In the genomic region with DNA sequence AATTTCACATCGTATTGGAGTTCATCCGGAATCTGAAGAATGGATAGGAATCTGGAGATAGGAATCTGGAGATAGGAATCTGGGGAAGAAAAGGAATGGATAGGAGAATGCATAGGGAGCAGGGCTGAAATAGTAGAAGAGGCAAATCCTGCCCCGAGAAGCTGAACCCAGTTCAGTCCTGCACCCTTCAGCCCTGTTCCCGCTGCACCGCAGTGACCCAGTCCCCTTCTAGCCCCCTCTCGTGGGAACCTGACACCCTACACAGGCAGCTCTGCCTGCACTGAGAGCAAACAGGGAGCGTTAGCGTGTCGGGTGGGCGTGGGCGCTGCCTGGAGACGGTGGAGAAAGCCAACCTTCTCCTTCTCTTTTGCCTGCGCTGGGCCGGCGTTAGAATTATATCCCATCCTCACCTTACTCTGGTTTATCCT, we compare ENCODE assay signal across 1 cellular context.
TF ChIP-seq lines count a peak whose summit lies in the region.

No MANE protein-coding gene starts in this region.

TF ChIP-seq in WTC11, 78 proteins besides CTCF, POLR2A, EP300 and RAD21 (continued from another document):
- TF ChIP-seq, protein P1, sequence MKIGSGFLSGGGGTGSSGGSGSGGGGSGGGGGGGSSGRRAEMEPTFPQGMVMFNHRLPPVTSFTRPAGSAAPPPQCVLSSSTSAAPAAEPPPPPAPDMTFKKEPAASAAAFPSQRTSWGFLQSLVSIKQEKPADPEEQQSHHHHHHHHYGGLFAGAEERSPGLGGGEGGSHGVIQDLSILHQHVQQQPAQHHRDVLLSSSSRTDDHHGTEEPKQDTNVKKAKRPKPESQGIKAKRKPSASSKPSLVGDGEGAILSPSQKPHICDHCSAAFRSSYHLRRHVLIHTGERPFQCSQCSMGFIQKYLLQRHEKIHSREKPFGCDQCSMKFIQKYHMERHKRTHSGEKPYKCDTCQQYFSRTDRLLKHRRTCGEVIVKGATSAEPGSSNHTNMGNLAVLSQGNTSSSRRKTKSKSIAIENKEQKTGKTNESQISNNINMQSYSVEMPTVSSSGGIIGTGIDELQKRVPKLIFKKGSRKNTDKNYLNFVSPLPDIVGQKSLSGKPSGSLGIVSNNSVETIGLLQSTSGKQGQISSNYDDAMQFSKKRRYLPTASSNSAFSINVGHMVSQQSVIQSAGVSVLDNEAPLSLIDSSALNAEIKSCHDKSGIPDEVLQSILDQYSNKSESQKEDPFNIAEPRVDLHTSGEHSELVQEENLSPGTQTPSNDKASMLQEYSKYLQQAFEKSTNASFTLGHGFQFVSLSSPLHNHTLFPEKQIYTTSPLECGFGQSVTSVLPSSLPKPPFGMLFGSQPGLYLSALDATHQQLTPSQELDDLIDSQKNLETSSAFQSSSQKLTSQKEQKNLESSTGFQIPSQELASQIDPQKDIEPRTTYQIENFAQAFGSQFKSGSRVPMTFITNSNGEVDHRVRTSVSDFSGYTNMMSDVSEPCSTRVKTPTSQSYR (CRISPR knock-in tag; IDR thresholded peaks at IDR 0.05) = no peak
- no peak for TF ChIP-seq ZNF317 (CRISPR knock-in tag; IDR thresholded peaks at IDR 0.05; ENCODE audit: borderline replicate concordance, low read depth)
- TF ChIP-seq ZNF219 (CRISPR knock-in tag; IDR thresholded peaks at IDR 0.05; ENCODE audit: borderline replicate concordance) = no peak
TF ChIP-seq in WTC11: peak in this region for 0.
